12 cellular contexts compared by ENCODE assay signal in genomic region chr21:22120616-22121266, GRCh38.
DNase-seq lines count a peak whose midpoint lies in the region; ATAC-seq lines count a peak whose summit lies in the region.
"Had no signal": no experiment of that assay in that cellular context is flagged by ENCODE, and none has a peak within 500 bp of the region (broad histone marks: within the 10 kb centered on the region; RNA-seq: fewer than 3 reads in every experiment).

No MANE protein-coding gene starts in this region.

- H3K9ac ChIP-seq in adipocyte (ENCODE audit: low read length) = no peak overlapping the region
- no peak overlapping the region for H3K9ac ChIP-seq in mesendoderm (ENCODE audit: low read length)

- ATAC-seq in GM21825 (IDR thresholded peaks at IDR 0.05; ENCODE audit: unreplicated experiment) = no peak
- ATAC-seq in GM19324 (IDR thresholded peaks at IDR 0.05; ENCODE audit: low FRiP score, unreplicated experiment) = no peak
- ATAC-seq: heart right ventricle had no signal

- no peak overlapping the region for H2AK5ac ChIP-seq in mesendoderm (ENCODE audit: low read length)

- H3K36me3 ChIP-seq in adipocyte (ENCODE audit: control insufficient read depth, insufficient read depth, low read length, severe bottlenecking) (no peaks in the 10 kb centered on the region), mesendoderm (ENCODE audit: control insufficient read depth, insufficient read depth, low read length) (no peaks in the 10 kb centered on the region)
- H3K36me3 ChIP-seq: heart right ventricle had no signal

- no peaks in the 10 kb centered on the region for H3K79me1 ChIP-seq in mesendoderm (ENCODE audit: low read length)

- no peak overlapping the region for H2BK5ac ChIP-seq in mesendoderm (ENCODE audit: low read length)

- DNase-seq in ELR (ENCODE audit: low read depth) (peak; percentile 55), LHCN-M2 (ENCODE audit: low read depth) (peak; percentile 22), adipocyte (ENCODE audit: low read depth) (peak; percentile 32), mesendoderm (peak; percentile 78), NCI-H2107 (lab: John Stamatoyannopoulos, UW) (no peak), NCI-H1105 treated with DMSO at 0.1 percent for 48 hours (lab: John Stamatoyannopoulos, UW) (no peak)
- DNase-seq: activated CD4-positive, CD25-positive, alpha-beta regulatory T cell treated with anti-CD3 and anti-CD28 coated beads, Interleukin-2, amount 50 U/mL, for 72 hours; heart right ventricle; NCI-H146 had no signal

- H3K23ac ChIP-seq in mesendoderm (ENCODE audit: low read length) = no peak overlapping the region

- H3K27me3 ChIP-seq in adipocyte (replicated peaks; ENCODE audit: control insufficient read depth, insufficient read depth, low read length) (no peaks in the 10 kb centered on the region), mesendoderm (ENCODE audit: insufficient read depth, low read length, poor library complexity) (no peaks in the 10 kb centered on the region)
- H3K27me3 ChIP-seq: heart right ventricle had no signal

- no peaks in the 10 kb centered on the region for H3K79me2 ChIP-seq in mesendoderm (ENCODE audit: control insufficient read depth, insufficient read depth, low read length)

- H3K4me3 ChIP-seq in adipocyte (ENCODE audit: low read length) (no peak overlapping the region), mesendoderm (ENCODE audit: low read length) (no peak overlapping the region)
- H3K4me3 ChIP-seq: heart right ventricle, skin epidermis had no signal

- H4K8ac ChIP-seq in mesendoderm (ENCODE audit: low read depth, low read length) = no peak overlapping the region

- H4K5ac ChIP-seq in mesendoderm (ENCODE audit: low read length) = no peak overlapping the region

- H3K4me1 ChIP-seq in adipocyte (ENCODE audit: control insufficient read depth, insufficient read depth, low read length) = no peaks in the 10 kb centered on the region
- no peaks in the 10 kb centered on the region for H3K4me1 ChIP-seq in mesendoderm (ENCODE audit: control insufficient read depth, low read depth, low read length)
- H3K4me1 ChIP-seq: heart right ventricle had no signal

- no peak overlapping the region for H3K4me2 ChIP-seq in mesendoderm (ENCODE audit: low read length)

- no peak overlapping the region for H3K56ac ChIP-seq in mesendoderm (ENCODE audit: low read length)

- no peak overlapping the region for H2BK120ac ChIP-seq in mesendoderm (ENCODE audit: low read depth, low read length)

- H2BK15ac ChIP-seq in mesendoderm (replicated peaks; ENCODE audit: low read depth) = no peak overlapping the region

- WGBS in mesendoderm (ENCODE audit: extremely low coverage, insufficient coverage, low lambda C conversion rate) = no CpG with 5 or more reads among the region's 14 CpGs

- H3K9me3 ChIP-seq in adipocyte (ENCODE audit: control insufficient read depth, low read length) = no peaks in the 10 kb centered on the region

- H3K4ac ChIP-seq in mesendoderm (ENCODE audit: low read depth, low read length) = no peak overlapping the region

- no peak overlapping the region for H3K18ac ChIP-seq in mesendoderm (ENCODE audit: low read length)

- H3K27ac ChIP-seq in mesendoderm (ENCODE audit: low read depth, low read length) = no peak overlapping the region
- H3K27ac ChIP-seq: heart right ventricle, skin epidermis had no signal

Comparison
In these comparisons a context has a peak if more than half of its experiments do, and no peak if none do; other contexts are left out.
1. DNase-seq: peak in ELR (single experiment), LHCN-M2 (single experiment), adipocyte (single experiment) and mesendoderm (single experiment); none in NCI-H2107 (single experiment) and NCI-H1105 treated with DMSO at 0.1 percent for 48 hours (single experiment).